ENCODE assay signal across 27 cellular contexts in genomic region chr22:47134222-47134621, GRCh38.
"Had no signal": no experiment of that assay in that cellular context is flagged by ENCODE, and none has a peak within 500 bp of the region (broad histone marks: within the 10 kb centered on the region; RNA-seq: fewer than 3 reads in every experiment).

No MANE protein-coding gene starts in this region.

- H3K27ac ChIP-seq: left lung, lower lobe of right lung, pancreas, prostate gland, tibial nerve, upper lobe of left lung, vagina had no signal

- H3K27me3 ChIP-seq: left lung, pancreas, tibial nerve, upper lobe of left lung, vagina had no signal

- DNase-seq: hypothalamus; immature natural killer cell; kidney; left colon; lower lobe of right lung; mammary epithelial cell; mesenchymal stem cell; naive thymus-derived CD8-positive, alpha-beta T cell; nucleus accumbens; retina; stimulated activated CD4-positive, alpha-beta T cell treated with anti-CD3 and anti-CD28 coated beads, Interleukin-12 subunit alpha, Interleukin-12 subunit beta, amount 100 ng/mL, for 4 hours; stimulated activated CD4-positive, alpha-beta T cell treated with anti-CD3 and anti-CD28 coated beads, Interleukin-15, amount 100 ng/mL, for 24 hours; stimulated activated CD4-positive, alpha-beta T cell treated with anti-CD3 and anti-CD28 coated beads, Interleukin-2, amount 100 ng/mL, for 24 hours; stimulated activated CD4-positive, alpha-beta T cell treated with anti-CD3 and anti-CD28 coated beads, Interleukin-4, amount 100 ng/mL, for 1 hour; stimulated activated naive CD4-positive, alpha-beta T cell treated with Interleukin-2 at 50 U/mL for 16 hours; stimulated activated naive CD8-positive, alpha-beta T cell treated with anti-CD3 and anti-CD28 coated beads, Interleukin-15, amount 100 ng/mL, for 72 hours; substantia nigra; upper lobe of left lung had no signal

- H3K27me3 Mint-ChIP-seq: naive thymus-derived CD8-positive, alpha-beta T cell; stimulated activated naive CD8-positive, alpha-beta T cell treated with anti-CD3 and anti-CD28 coated beads, Interleukin-15, amount 100 ng/mL, for 72 hours had no signal

- H3K4me1 ChIP-seq: left lung, lower lobe of right lung, pancreas, prostate gland, tibial nerve, upper lobe of left lung, vagina had no signal

- H3K4me1 Mint-ChIP-seq: stimulated activated naive CD8-positive, alpha-beta T cell treated with anti-CD3 and anti-CD28 coated beads, Interleukin-15, amount 100 ng/mL, for 72 hours had no signal

- H3K36me3 Mint-ChIP-seq: immature natural killer cell had no signal

- H3K4me3 Mint-ChIP-seq: immature natural killer cell; naive thymus-derived CD8-positive, alpha-beta T cell; nephron; neural crest cell; stimulated activated naive CD8-positive, alpha-beta T cell treated with anti-CD3 and anti-CD28 coated beads, Interleukin-15, amount 100 ng/mL, for 72 hours had no signal

- H3K9me3 Mint-ChIP-seq: immature natural killer cell; naive thymus-derived CD8-positive, alpha-beta T cell; nephron; neural crest cell; stimulated activated naive CD8-positive, alpha-beta T cell treated with anti-CD3 and anti-CD28 coated beads, Interleukin-15, amount 100 ng/mL, for 72 hours had no signal

- ATAC-seq: left colon; left lung; lower lobe of right lung; naive thymus-derived CD8-positive, alpha-beta T cell; pancreas; right cardiac atrium; sciatic nerve; stimulated activated naive CD8-positive, alpha-beta T cell treated with anti-CD3 and anti-CD28 coated beads, Interleukin-15, amount 100 ng/mL, for 72 hours had no signal
